21 cellular contexts compared by ENCODE assay signal in genomic region chr4:6799091-6799490, GRCh38.
"Had no signal": no experiment of that assay in that cellular context is flagged by ENCODE, and none has a peak within 500 bp of the region (broad histone marks: within the 10 kb centered on the region; RNA-seq: fewer than 3 reads in every experiment).

No MANE protein-coding gene starts in this region.

- H3K9me3 Mint-ChIP-seq: activated CD4-positive, alpha-beta T cell treated with anti-CD3 and anti-CD28 coated beads, Interleukin-2, amount 10 ng/mL, durations not matched to agents 7 days and 5 days; activated naive CD8-positive, alpha-beta T cell treated with anti-CD3 and anti-CD28 coated beads, Interleukin-2, amount 10 ng/mL, durations not matched to agents 7 days and 5 days; activated T-helper 2 cell treated with anti-CD3 and anti-CD28 coated beads, Interferon-gamma antibody, Interleukin-2, Interleukin-4, amounts not matched to agents 10 μg/mL and 5 μg/mL and 100 μg/mL, durations not matched to agents 14 hours and 24 hours and 36 hours; dendritic cell treated with granulocyte-macrophage colony-stimulating factor and Interleukin-4, amounts not matched to agents 40 ng/mL and 50 ng/mL, for 4 days; naive B cell; neural progenitor cell had no signal

- H3K4me3 ChIP-seq: body of pancreas, cardiac muscle cell, lower lobe of right lung, neural progenitor cell, ovary, psoas muscle, right atrium auricular region, upper lobe of left lung had no signal

- H3K9ac ChIP-seq: neural progenitor cell had no signal

- H3K4me3 Mint-ChIP-seq: activated CD4-positive, alpha-beta T cell treated with anti-CD3 and anti-CD28 coated beads, Interleukin-2, amount 10 ng/mL, durations not matched to agents 7 days and 5 days; activated naive CD8-positive, alpha-beta T cell treated with anti-CD3 and anti-CD28 coated beads, Interleukin-2, amount 10 ng/mL, durations not matched to agents 7 days and 5 days; dendritic cell treated with granulocyte-macrophage colony-stimulating factor and Interleukin-4, amounts not matched to agents 40 ng/mL and 50 ng/mL, for 4 days; neural progenitor cell had no signal

- H3K27ac ChIP-seq: body of pancreas, cardiac muscle cell, lower lobe of right lung, neural progenitor cell, ovary, psoas muscle, upper lobe of left lung had no signal

- H2AFZ ChIP-seq: neural progenitor cell had no signal

- DNase-seq: activated CD4-positive, alpha-beta T cell treated with anti-CD3 and anti-CD28 coated beads, Interleukin-2, amount 10 ng/mL, durations not matched to agents 7 days and 5 days; activated naive CD4-positive, alpha-beta T cell; activated naive CD8-positive, alpha-beta T cell treated with anti-CD3 and anti-CD28 coated beads, Interleukin-2, amount 10 ng/mL, durations not matched to agents 7 days and 5 days; activated T-cell treated with anti-CD3 and anti-CD28 coated beads for 4 hours; amygdala; body of pancreas; effector CD4-positive, alpha-beta T cell; foreskin melanocyte; lower lobe of right lung; naive B cell; ovary; psoas muscle; stimulated activated CD4-positive, alpha-beta T cell treated with anti-CD3 and anti-CD28 coated beads, Interleukin-4, amount 100 ng/mL, for 24 hours; stimulated activated naive CD8-positive, alpha-beta T cell treated with anti-CD3 and anti-CD28 coated beads, Interleukin-15, Interleukin-2, amounts not matched to agents 100 U/mL and 50 U/mL, for 24 hours; upper lobe of left lung had no signal

- H3K27me3 Mint-ChIP-seq: activated CD4-positive, alpha-beta T cell treated with anti-CD3 and anti-CD28 coated beads, Interleukin-2, amount 10 ng/mL, durations not matched to agents 7 days and 5 days; activated naive CD8-positive, alpha-beta T cell treated with anti-CD3 and anti-CD28 coated beads, Interleukin-2, amount 10 ng/mL, durations not matched to agents 7 days and 5 days; dendritic cell treated with granulocyte-macrophage colony-stimulating factor and Interleukin-4, amounts not matched to agents 40 ng/mL and 50 ng/mL, for 4 days; naive B cell had no signal

- H3K36me3 ChIP-seq: cardiac muscle cell, lower lobe of right lung, ovary, upper lobe of left lung had no signal

- H3K9me3 ChIP-seq: body of pancreas, lower lobe of right lung, ovary, psoas muscle, right atrium auricular region, upper lobe of left lung had no signal

- FAIRE-seq: endometrium had no signal

- H3K4me1 Mint-ChIP-seq: neural progenitor cell had no signal

- H3K4me1 ChIP-seq: neural progenitor cell had no signal

- H3K4me2 ChIP-seq: neural progenitor cell had no signal

- H3K27me3 ChIP-seq: body of pancreas, cardiac muscle cell, neural progenitor cell, ovary, right atrium auricular region, upper lobe of left lung had no signal

- H3K27ac Mint-ChIP-seq: activated naive CD8-positive, alpha-beta T cell treated with anti-CD3 and anti-CD28 coated beads, Interleukin-2, amount 10 ng/mL, durations not matched to agents 7 days and 5 days; activated T-helper 2 cell treated with anti-CD3 and anti-CD28 coated beads, Interferon-gamma antibody, Interleukin-2, Interleukin-4, amounts not matched to agents 10 μg/mL and 5 μg/mL and 100 μg/mL, durations not matched to agents 14 hours and 24 hours and 36 hours; dendritic cell treated with granulocyte-macrophage colony-stimulating factor and Interleukin-4, amounts not matched to agents 40 ng/mL and 50 ng/mL, for 4 days; naive B cell; neural progenitor cell had no signal
